Comparison of ENCODE assay signal across 12 cellular contexts in the genomic region with DNA sequence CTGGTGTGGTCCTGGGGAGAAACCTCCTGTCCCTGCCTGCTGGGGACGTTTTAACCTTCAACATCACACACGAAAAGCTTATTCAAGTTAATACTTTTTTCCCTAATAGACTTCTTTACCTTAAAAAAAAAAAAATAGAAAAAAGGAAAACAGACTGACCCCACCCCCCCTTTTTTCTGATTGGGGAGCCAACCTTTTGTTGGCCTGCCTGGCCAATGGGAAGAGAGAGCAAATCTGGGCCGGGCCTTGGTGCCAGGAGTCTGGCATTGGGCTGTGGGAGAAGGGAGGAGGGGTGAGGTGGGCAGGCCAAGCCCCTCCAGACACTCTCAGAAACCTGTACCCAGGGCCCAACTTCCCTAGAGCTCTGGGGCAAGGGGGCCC. TPM values are rescaled to one million over a fixed set of nuclear protein-coding genes. Genes with fewer than 3 reads are reported as not detected.
A peak's percentile ranks its signal among the peaks of the same experiment; 100 is the strongest.
DNase-seq lines count a peak whose midpoint lies in the region; ATAC-seq and TF ChIP-seq lines count a peak whose summit lies in the region.
"Had no signal": no experiment of that assay in that cellular context is flagged by ENCODE, and none has a peak within 500 bp of the region (broad histone marks: within the 10 kb centered on the region; RNA-seq: fewer than 3 reads in every experiment).

No MANE protein-coding gene starts in this region.

- H3K4me3 ChIP-seq in fibroblast of mammary gland (ENCODE audit: control insufficient read depth, low read depth, low read length): peak overlapping the region; percentile 39
- peak overlapping the region in 2 of 4 donors; percentile 41 to 49 for H3K4me3 ChIP-seq in sigmoid colon
- H3K4me3 ChIP-seq: thyroid gland had no signal

- intact Hi-C loops in sigmoid colon (cut with DNase I): loop anchor here (2.0 to 5.0 kb wide), 2 partner anchors 15 to 123 kb away; partner anchors contain the start of gene CBX2

- TF ChIP-seq POLR2A in sigmoid colon (IDR thresholded peaks at IDR 0.05): no peak

- peaks cover 56 to 77% (median 75%) of the 10 kb centered on the region in 3 donors for H3K27me3 ChIP-seq in sigmoid colon

- peak; percentile 24 for DNase-seq in NCI-H2171 treated with DMSO at 0.1 percent for 48 hours (lab: John Stamatoyannopoulos, UW)
- DNase-seq in NCI-H2171 (lab: John Stamatoyannopoulos, UW): no peak
- peak; percentile 67 for DNase-seq in NCI-H69 (lab: John Stamatoyannopoulos, UW)
- DNase-seq in fibroblast of mammary gland (ENCODE audit: low read depth): no peak
- no peak for DNase-seq in sigmoid colon
- DNase-seq: activated naive CD4-positive, alpha-beta T cell treated with anti-CD3 and anti-CD28 coated beads, Interleukin-2, amount 10 ng/mL, durations not matched to agents 7 days and 5 days; NCI-H446 treated with DMSO at 0.1 percent for 48 hours; thyroid gland had no signal

- no peaks in the 10 kb centered on the region for H3K36me3 ChIP-seq in sigmoid colon
- H3K36me3 ChIP-seq: thyroid gland had no signal

- H3K9me3 ChIP-seq in sigmoid colon: no peaks in the 10 kb centered on the region
- H3K9me3 ChIP-seq: thyroid gland had no signal

- 69 to 73% methylated on average over 3 of the region's 3 CpGs for WGBS in sigmoid colon, 2 donors

- H3K27ac ChIP-seq in sigmoid colon: peak overlapping the region; percentile 30 to 81 (median 65)
- H3K27ac ChIP-seq: epithelial cell of prostate, thyroid gland had no signal

- peaks cover 0 to 81% (median 59%) of the 10 kb centered on the region in 4 donors for H3K4me1 ChIP-seq in sigmoid colon

- ATAC-seq in GM18520 (IDR thresholded peaks at IDR 0.05; ENCODE audit: unreplicated experiment): no peak
- ATAC-seq in GM18870 (IDR thresholded peaks at IDR 0.05; ENCODE audit: unreplicated experiment): no peak
- no peak for ATAC-seq in HG03354 (IDR thresholded peaks at IDR 0.05; ENCODE audit: poor library complexity, severe bottlenecking, unreplicated experiment)

- TF ChIP-seq CTCF in fibroblast of mammary gland (conservative IDR thresholded peaks at IDR 0.05; ENCODE audit: control insufficient read depth, insufficient read depth, low read depth, low read length) (no peak), sigmoid colon (IDR thresholded peaks at IDR 0.05) (no peak)

- no peak for TF ChIP-seq EP300 in sigmoid colon (IDR thresholded peaks at IDR 0.05)

RNA-seq across cellular contexts. Expression of gene CBX8, which starts 3.0 kb away (rescaled TPM):
- total RNA-seq in sigmoid colon: 1 to 10 TPM in 2 of 4 donors, under 1 TPM in 2; 0.28 to 1.8 (median 1.2) TPM
- 1 to 10 TPM; 2.4 to 5.6 (median 4.9) TPM for polyA plus RNA-seq in sigmoid colon

RNA-seq across cellular contexts. Expression of gene CBX2, which starts 16.0 kb away (rescaled TPM):
- total RNA-seq in sigmoid colon: under 1 TPM in 3 of 4 donors, not detected in 1; 0.33 to 0.95 (median 0.36) TPM
- 1 to 10 TPM in 1 of 3 donors, under 1 TPM in 2; under 0.01 to 2.0 (median 0.23) TPM for polyA plus RNA-seq in sigmoid colon

RNA-seq across cellular contexts. Expression of gene CBX4, which starts 45.3 kb away (rescaled TPM):
- total RNA-seq in sigmoid colon: 1 to 10 TPM; 6.1 to 9.8 (median 7.5) TPM
- 10 to 100 TPM in 1 of 3 donors, 1 to 10 TPM in 2; 3.5 to 14.2 (median 8.4) TPM for polyA plus RNA-seq in sigmoid colon

Comparison
In these comparisons a context has a peak if more than half of its experiments do, and no peak if none do; other contexts are left out.
1. DNase-seq: peak in NCI-H2171 treated with DMSO at 0.1 percent for 48 hours (single experiment) and NCI-H69 (single experiment); none in NCI-H2171 (single experiment), fibroblast of mammary gland (single experiment) and sigmoid colon (single experiment).